Comparison of ENCODE assay signal across 26 cellular contexts in the genomic region with DNA sequence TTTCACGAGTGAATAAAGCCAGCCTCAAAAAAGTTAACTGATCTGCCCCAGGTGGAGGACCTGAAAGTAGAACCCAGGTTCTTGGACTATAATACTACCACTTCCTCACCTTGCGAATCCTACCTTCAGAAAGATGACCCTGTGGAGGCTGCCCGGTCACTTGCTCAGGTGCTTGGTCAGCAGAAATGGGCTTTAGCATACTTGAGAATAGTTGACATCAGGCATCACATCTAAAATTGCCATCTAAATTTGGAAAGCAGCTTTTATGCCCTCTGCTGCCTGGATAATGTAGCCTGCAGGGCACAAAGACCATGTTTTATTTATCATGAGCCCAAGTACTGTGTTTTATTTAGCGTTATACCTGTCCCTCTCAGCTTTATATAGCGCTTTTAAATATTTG. TPM values are rescaled to one million over a fixed set of nuclear protein-coding genes. Genes with fewer than 3 reads are reported as not detected.
A peak's percentile ranks its signal among the peaks of the same experiment; 100 is the strongest.
DNase-seq lines count a peak whose midpoint lies in the region; ATAC-seq, FAIRE-seq and TF ChIP-seq lines count a peak whose summit lies in the region.
"Had no signal": no experiment of that assay in that cellular context is flagged by ENCODE, and none has a peak within 500 bp of the region (broad histone marks: within the 10 kb centered on the region; RNA-seq: fewer than 3 reads in every experiment).

No MANE protein-coding gene starts in this region.

- 0 out of 2 replicates have a peak, but pooled peaks have one; percentile 12 for TF ChIP-seq RAD21 in GM12878 (IDR thresholded peaks at IDR 0.05; ENCODE audit: insufficient read depth, low read depth, low read length)

- H3K4me1 ChIP-seq in MM.1S (ENCODE audit: low read length), result peaks cover 17% of the 10 kb centered on the region; the same call in 1 of the 2 replicates
- no peaks in the 10 kb centered on the region for H3K4me1 ChIP-seq in GM12878 (ENCODE audit: control insufficient read depth, insufficient read depth, low read length)
- no peaks in the 10 kb centered on the region for H3K4me1 ChIP-seq in psoas muscle
- H3K4me1 ChIP-seq: BLaER1 had no signal

- no peak for TF ChIP-seq EP300 in GM12878 (IDR thresholded peaks at IDR 0.05; ENCODE audit: borderline replicate concordance in 1 of 2, control insufficient read depth in 1 of 2, low read depth in 2 of 2, low read length in 2 of 2)

- POLR2A ChIA-PET in GM12878 (lab: Charles Lee), result interaction anchor here (0.6 kb wide), 1 partner anchor 30 kb away, joined by 4 read pairs; no protein-coding TSS in a partner anchor

- H3K79me2 ChIP-seq in MM.1S (ENCODE audit: low read length) (peaks cover 33% of the 10 kb centered on the region), GM12878 (ENCODE audit: control insufficient read depth, insufficient read depth, low read length) (peaks cover 3% of the 10 kb centered on the region; the same call in 1 of the 2 replicates)

- CTCF ChIA-PET in GM12878 (lab: Yijun Ruan, JAX), result interaction anchor here (0.8 to 3.4 kb wide), 5 partner anchors 15 to 83 kb away, joined by 3 to 19 read pairs (median 5); no protein-coding TSS in a partner anchor

- SMC1A ChIA-PET in GM12878 (lab: Charles Lee; ENCODE audit: uncharacterized antibody, unreplicated experiment), result interaction anchor here (1.0 to 2.9 kb wide), 4 partner anchors 16 to 242 kb away, joined by 3 to 19 read pairs (median 4); no protein-coding TSS in a partner anchor

- H4K20me1 ChIP-seq in MM.1S (ENCODE audit: insufficient read depth, low read length), result no peaks in the 10 kb centered on the region
- H4K20me1 ChIP-seq in GM12878 (ENCODE audit: control insufficient read depth, insufficient read depth), result no peaks in the 10 kb centered on the region

- TF ChIP-seq CTCF in MM.1S (IDR thresholded peaks at IDR 0.05; ENCODE audit: low read length), result peak; percentile 31; the same call in 1 of the 2 replicates
- TF ChIP-seq CTCF in GM12878 (IDR thresholded peaks at IDR 0.05 in 2 of 3, conservative IDR thresholded peaks at IDR 0.05 in 1 of 3; ENCODE audit: control insufficient read depth in 2 of 3, extremely low read depth in 1 of 3, insufficient read depth in 1 of 3, low read depth in 3 of 3, low read length in 3 of 3), result peak in 1 of 3 experiments; percentile 21; a peak in 1 of 6 replicates
- TF ChIP-seq CTCF in psoas muscle (IDR thresholded peaks at IDR 0.05), result peak; percentile 23

- DNase-seq in GM12892 (ENCODE audit: insufficient read length) (no peak), MM.1S (peak; percentile 60), GM12878 (ENCODE audit: low read depth, low spot score) (no peak), psoas muscle (no peak)
- DNase-seq: CD4-positive, CD25-positive, alpha-beta regulatory T cell; DMS53; GDM1; NCI-H1092 treated with DMSO at 0.1 percent for 48 hours; NCI-H1436; NCI-H187 treated with DMSO at 0.1 percent for 48 hours; NCI-H2171 treated with DMSO at 0.1 percent for 48 hours; NCI-H345; NCI-H524; NCI-H748 treated with DMSO at 0.1 percent for 48 hours; SHP77; T-cell had no signal

- H2AFZ ChIP-seq in MM.1S (ENCODE audit: low read length) (0 out of 2 replicates have a peak overlapping the region, but pooled peaks have one; percentile 15), GM12878 (ENCODE audit: control insufficient read depth, low read depth, low read length) (no peak overlapping the region)

- TF ChIP-seq POLR2A in GM12892 (IDR thresholded peaks at IDR 0.05; ENCODE audit: low read depth, low read length), result no peak
- no peak for TF ChIP-seq POLR2A in GM12878 (IDR thresholded peaks at IDR 0.05; ENCODE audit: low read depth, low read length)

- H3F3A ChIP-seq in MM.1S (ENCODE audit: insufficient read depth, low read length), result 0 out of 2 replicates have a peak, but pooled peaks cover 3% of the 10 kb centered on the region

- H3K9me3 ChIP-seq in MM.1S (replicated peaks; ENCODE audit: insufficient read depth, low read length), result no peaks in the 10 kb centered on the region
- no peaks in the 10 kb centered on the region for H3K9me3 ChIP-seq in GM12878 (replicated peaks; ENCODE audit: control insufficient read depth, insufficient read depth, low read length)
- no peaks in the 10 kb centered on the region for H3K9me3 ChIP-seq in psoas muscle

- H3K9ac ChIP-seq in MM.1S (ENCODE audit: low read length), result no peak overlapping the region
- H3K9ac ChIP-seq in GM12878 (ENCODE audit: control insufficient read depth, insufficient read depth, low read length), result no peak overlapping the region
- H3K9ac ChIP-seq: BLaER1, KMS-11 had no signal

- ATAC-seq in GM12878 (no peak), psoas muscle (peak in 3 of 4 donors; percentile 36 to 53 (median 49)), HG03025 (IDR thresholded peaks at IDR 0.05; ENCODE audit: low FRiP score, unreplicated experiment) (no peak), HG02642 (IDR thresholded peaks at IDR 0.05; ENCODE audit: poor library complexity, unreplicated experiment) (no peak), GM21447 (IDR thresholded peaks at IDR 0.05; ENCODE audit: unreplicated experiment) (no peak)
- ATAC-seq: T-cell had no signal

- H3K27ac ChIP-seq in MM.1S (ENCODE audit: low read length) (peak overlapping the region; percentile 53; the same call in 1 of the 2 replicates), GM12878 (ENCODE audit: control insufficient read depth, insufficient read depth) (no peak overlapping the region), psoas muscle (peak overlapping the region; percentile 63)
- H3K27ac ChIP-seq: BLaER1, KMS-11, RWPE1 had no signal

- H3K4me2 ChIP-seq in MM.1S (ENCODE audit: low read depth, low read length) (peak overlapping the region; percentile 25; the same call in 1 of the 2 replicates), GM12878 (ENCODE audit: control insufficient read depth, insufficient read depth) (no peak overlapping the region)
- H3K4me2 ChIP-seq: BLaER1, KMS-11 had no signal

- RAD21 ChIA-PET in GM12878 (lab: Charles Lee; ENCODE audit: unreplicated experiment), result interaction anchor here (1.5 to 4.4 kb wide), 2 partner anchors 74 to 83 kb away, joined by 5 to 19 read pairs; no protein-coding TSS in a partner anchor

- H3K36me3 ChIP-seq in MM.1S (replicated peaks; ENCODE audit: insufficient read depth, low read length), result no peaks in the 10 kb centered on the region
- no peaks in the 10 kb centered on the region for H3K36me3 ChIP-seq in GM12878 (ENCODE audit: control insufficient read depth in 2 of 2, insufficient read depth in 2 of 2, low read length in 1 of 2)
- H3K36me3 ChIP-seq in psoas muscle (ENCODE audit: insufficient read depth in 1 of 2, low read depth in 1 of 2), result no peaks in the 10 kb centered on the region
- H3K36me3 ChIP-seq: BLaER1 had no signal

- 80% methylated on average over 5 of the region's 5 CpGs for WGBS in GM12878 (ENCODE audit: insufficient coverage, insufficient replicate concordance, low lambda C conversion rate, missing lambda C conversion rate)
- 41 to 70% (median 56%) methylated on average over 5 of the region's 5 CpGs for WGBS in psoas muscle, 3 donors

- TSS peak; percentile 65 for BruUV-seq in GM12878 (replicated peaks; lab: Mats Ljungman, UMichigan)

- in situ Hi-C loops in GM12878 (cut with MboI), result no loop called here

- no peaks in the 10 kb centered on the region for H3K27me3 ChIP-seq in MM.1S (replicated peaks; ENCODE audit: insufficient read depth, low read length)
- H3K27me3 ChIP-seq in GM12878 (replicated peaks in 1 of 2; ENCODE audit: control insufficient read depth in 2 of 2, insufficient read depth in 2 of 2, low read length in 1 of 2), result no peaks in the 10 kb centered on the region
- peaks cover 0 to 8% (median 0%) of the 10 kb centered on the region in 3 donors for H3K27me3 ChIP-seq in psoas muscle (ENCODE audit: insufficient read depth in 3 of 3, low read length in 2 of 3)
- H3K27me3 ChIP-seq: BLaER1 had no signal

- FAIRE-seq in GM12892 (lab: Jason Lieb, UNC), result peak; percentile 36
- no peak for FAIRE-seq in GM12878 (lab: Jason Lieb, UNC)
- FAIRE-seq: D721Med, GM12891, H54, HTR-8/SVneo had no signal

- no peaks in the 10 kb centered on the region for H3K9me2 ChIP-seq in MM.1S (replicated peaks; ENCODE audit: insufficient read depth, low read length)

- H3K4me3 ChIP-seq in MM.1S (ENCODE audit: low read length) (no peak overlapping the region), GM12878 (no peak overlapping the region), psoas muscle (no peak overlapping the region)
- H3K4me3 ChIP-seq: BLaER1 had no signal

- intact Hi-C loops in GM12878 (cut with micrococcal nuclease; ENCODE audit: unreplicated experiment), result no loop called here
- intact Hi-C loops in psoas muscle (cut with DNase I), result no loop called here

TF ChIP-seq in GM12878, 131 proteins besides CTCF, POLR2A, EP300 and RAD21 (continues in another document):
- no peak for TF ChIP-seq GABPA (IDR thresholded peaks at IDR 0.05; ENCODE audit: low read depth)
- no peak for TF ChIP-seq CBX3 (IDR thresholded peaks at IDR 0.05; ENCODE audit: borderline replicate concordance, low read depth)
- TF ChIP-seq JUND (IDR thresholded peaks at IDR 0.05; ENCODE audit: low read depth, low read length), result no peak
- no peak for TF ChIP-seq ATF7 (IDR thresholded peaks at IDR 0.05; ENCODE audit: low read depth)
- TF ChIP-seq RB1 (IDR thresholded peaks at IDR 0.05; ENCODE audit: borderline replicate concordance), result no peak
- TF ChIP-seq NR2F1 (conservative IDR thresholded peaks at IDR 0.05), result no peak
- TF ChIP-seq BMI1 (IDR thresholded peaks at IDR 0.05; ENCODE audit: borderline replicate concordance), result no peak

RNA-seq across cellular contexts. Expression of a gene that starts 3.0 kb away (rescaled TPM):
- polyA plus RNA-seq in GM12892 (2012; ENCODE audit: missing spikeins), result 3.3 TPM
- 23.9 and 26.2 TPM in 2 replicates for total RNA-seq in GM12878 (2013; cell fraction: nucleolus; rRNA removed)
- 2.2 and 2.9 TPM in 2 replicates for total RNA-seq in GM12878 (2014; rRNA removed)
- total RNA-seq in GM12878 (2014; rRNA removed; fragmentation: Illumina TruSeq; extraction: Trizol), result 3.8 and 4.4 TPM in 2 replicates
- 3.6 and 3.9 TPM in 2 replicates for total RNA-seq in GM12878 (2021)
- 0.96 TPM for polyA plus RNA-seq in GM12878 (2011; ENCODE audit: low read depth)
- polyA plus RNA-seq in GM12878 (2011; rRNA removed), result 3.2 and 5.1 TPM in 2 replicates
- polyA plus RNA-seq in GM12878 (2011; cell fraction: cytosol; rRNA removed), result 0.77 and 0.99 TPM in 2 replicates
- 3.4 and 3.9 TPM in 2 replicates for polyA plus RNA-seq in GM12878 (2011; cell fraction: nucleus; rRNA removed)
- 1.9 TPM in 2 replicates for polyA plus RNA-seq in GM12878 (2012)
- 3.6 and 5.1 TPM in 2 replicates for polyA plus RNA-seq in GM12878 (2014; fragmentation: Illumina TruSeq; extraction: Trizol)
- 1 to 10 TPM; 1.1 to 1.5 TPM for polyA plus RNA-seq in GM12878 (2014; fragmentation: Nextera tagmentation; extraction: Ambion mirVana)
- 2.9 TPM in 2 replicates for polyA plus RNA-seq in GM12878 (2014; rRNA removed)
- polyA plus RNA-seq in GM12878 (2016; fragmentation: Nextera tagmentation; extraction: Ambion mirVana), result 1 to 10 TPM in 1 of 2 experiments, under 1 TPM in 1; 0.74 to 1.4 TPM
- 1.8 TPM in 2 replicates for polyA minus RNA-seq in GM12878 (2011; rRNA and poly(A)+ RNA removed)
- polyA minus RNA-seq in GM12878 (2011; cell fraction: cytosol; rRNA and poly(A)+ RNA removed), result 1.9 and 2.3 TPM in 2 replicates
- polyA minus RNA-seq in GM12878 (2011; cell fraction: nucleus; rRNA and poly(A)+ RNA removed), result 3.3 and 5.3 TPM in 2 replicates
- total RNA-seq in psoas muscle, result 1 to 10 TPM; 6.2 to 8.2 (median 7.0) TPM
- 1 to 10 TPM; 1.7 to 3.7 (median 2.7) TPM for polyA plus RNA-seq in psoas muscle

Comparison
In these comparisons a context has a peak if more than half of its experiments do, and no peak if none do; other contexts are left out.
1. ATAC-seq: peak in psoas muscle (3 of 4); none in GM12878 (single experiment), HG03025 (single experiment), HG02642 (single experiment) and GM21447 (single experiment).